ENCODE assay signal across 8 cellular contexts in the genomic region with DNA sequence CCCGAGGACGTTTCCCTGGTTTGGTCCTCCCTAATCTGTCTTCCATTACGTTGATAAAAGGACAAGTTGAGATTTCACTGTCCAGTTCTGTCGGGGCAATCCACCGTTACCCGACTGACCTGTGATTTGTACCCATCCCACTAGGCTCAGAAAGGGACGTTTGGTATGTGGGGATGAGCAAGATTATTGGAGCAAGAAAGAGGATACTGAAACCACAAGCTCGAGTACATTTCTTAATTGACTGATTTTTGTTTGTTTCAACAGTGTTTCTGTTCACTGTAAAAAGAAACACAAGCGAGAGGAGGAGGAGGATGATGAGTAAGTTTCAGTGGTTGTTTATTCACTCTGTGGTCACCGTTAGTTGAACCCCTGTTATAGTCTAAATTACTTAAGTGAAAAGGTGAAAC. TPM values are rescaled to one million over a fixed set of nuclear protein-coding genes. Genes with fewer than 3 reads are reported as not detected.
A peak's percentile ranks its signal among the peaks of the same experiment; 100 is the strongest.
DNase-seq lines count a peak whose midpoint lies in the region; ATAC-seq and TF ChIP-seq lines count a peak whose summit lies in the region.

No MANE protein-coding gene starts in this region.

- WGBS in thymus, result 4% methylated on average over 10 of the region's 10 CpGs

- H3K4me3 ChIP-seq in BE2C (ENCODE audit: low read depth, low read length) (peak overlapping the region; percentile 84), thymus (ENCODE audit: low read length) (peak overlapping the region; percentile 91)

- H3K4me1 ChIP-seq in BE2C (no peaks in the 10 kb centered on the region), thymus (ENCODE audit: control insufficient read depth, insufficient read depth, low read length) (peaks cover 9% of the 10 kb centered on the region)

- H3K36me3 ChIP-seq in BE2C (peaks cover 12% of the 10 kb centered on the region), thymus (ENCODE audit: control insufficient read depth, insufficient read depth) (peaks cover 10% of the 10 kb centered on the region)

- TF ChIP-seq CTCF in BE2C (IDR thresholded peaks at IDR 0.05; ENCODE audit: low read depth, low read length), result no peak

- DNase-seq in BE2C, result no peak
- DNase-seq in kidney tubule cell (ENCODE audit: low spot score), result peak; percentile 75
- no peak for DNase-seq in HEK293T (ENCODE audit: extremely low spot score)
- DNase-seq in NCI-H774 (lab: John Stamatoyannopoulos, UW), result no peak

- H3K9me3 ChIP-seq in BE2C, result no peaks in the 10 kb centered on the region; the same call in 1 of the 2 replicates
- H3K9me3 ChIP-seq in thymus (ENCODE audit: control insufficient read depth), result no peaks in the 10 kb centered on the region

- ATAC-seq in GM19397 (IDR thresholded peaks at IDR 0.05; ENCODE audit: unreplicated experiment) (peak; percentile 7), HG03571 (IDR thresholded peaks at IDR 0.05; ENCODE audit: unreplicated experiment) (peak; percentile 18)

- CTCF ChIA-PET in HEK293T (lab: Yijun Ruan, JAX), result interaction anchor here (1.5 kb wide), 1 partner anchor 11 kb away, joined by 5 read pairs; no protein-coding TSS in a partner anchor

- H3K27me3 ChIP-seq in BE2C, result no peaks in the 10 kb centered on the region
- H3K27me3 ChIP-seq in thymus (ENCODE audit: control insufficient read depth, insufficient read depth), result no peaks in the 10 kb centered on the region

- peak overlapping the region; percentile 14 for H3K27ac ChIP-seq in angular gyrus (ENCODE audit: low read depth, low read length)
- peak overlapping the region; percentile 93 for H3K27ac ChIP-seq in thymus (ENCODE audit: low read depth)

- POLR2A ChIA-PET in HEK293T (lab: Yijun Ruan, JAX), result interaction anchor here (1.7 to 2.9 kb wide), 3 partner anchors 12 to 32 kb away, joined by 5 to 16 read pairs (median 9); a partner anchor contains a TSS

TF ChIP-seq in HEK293T, 16 proteins besides CTCF, POLR2A, EP300 and RAD21:
- TF ChIP-seq HDGF (IDR thresholded peaks at IDR 0.05; ENCODE audit: borderline replicate concordance) (no peak), NFRKB (IDR thresholded peaks at IDR 0.05) (no peak), BHLHE40 (IDR thresholded peaks at IDR 0.05; ENCODE audit: borderline replicate concordance) (no peak), LEF1 (IDR thresholded peaks at IDR 0.05; ENCODE audit: borderline replicate concordance) (no peak), CTBP1 (IDR thresholded peaks at IDR 0.05; ENCODE audit: borderline replicate concordance) (no peak), FOXA1 (IDR thresholded peaks at IDR 0.05) (no peak), SP1 (IDR thresholded peaks at IDR 0.05) (no peak), TARDBP (IDR thresholded peaks at IDR 0.05) (no peak), L3MBTL2 (conservative IDR thresholded peaks at IDR 0.05) (no peak), ZNF384 (IDR thresholded peaks at IDR 0.05) (no peak), FOXK2 (IDR thresholded peaks at IDR 0.05) (no peak), ELF4 (IDR thresholded peaks at IDR 0.05) (no peak), ARNT (IDR thresholded peaks at IDR 0.05) (no peak), SUZ12 (IDR thresholded peaks at IDR 0.05) (no peak), FOXM1 (IDR thresholded peaks at IDR 0.05; ENCODE audit: borderline replicate concordance) (no peak)
- TF ChIP-seq, protein P1, sequence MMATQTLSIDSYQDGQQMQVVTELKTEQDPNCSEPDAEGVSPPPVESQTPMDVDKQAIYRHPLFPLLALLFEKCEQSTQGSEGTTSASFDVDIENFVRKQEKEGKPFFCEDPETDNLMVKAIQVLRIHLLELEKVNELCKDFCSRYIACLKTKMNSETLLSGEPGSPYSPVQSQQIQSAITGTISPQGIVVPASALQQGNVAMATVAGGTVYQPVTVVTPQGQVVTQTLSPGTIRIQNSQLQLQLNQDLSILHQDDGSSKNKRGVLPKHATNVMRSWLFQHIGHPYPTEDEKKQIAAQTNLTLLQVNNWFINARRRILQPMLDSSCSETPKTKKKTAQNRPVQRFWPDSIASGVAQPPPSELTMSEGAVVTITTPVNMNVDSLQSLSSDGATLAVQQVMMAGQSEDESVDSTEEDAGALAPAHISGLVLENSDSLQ (IDR thresholded peaks at IDR 0.05), result no peak

RNA-seq across cellular contexts. Expression of a gene that starts 1.0 kb away (rescaled TPM):
- 8.4 TPM for polyA plus RNA-seq in BE2C (2012; ENCODE audit: insufficient read depth, insufficient read length, low read depth)
- polyA plus RNA-seq in thymus, result 18.8 TPM

RNA-seq across cellular contexts. Expression of a gene that starts 26.9 kb away (rescaled TPM):
- polyA plus RNA-seq in BE2C (2012; ENCODE audit: insufficient read depth, insufficient read length, low read depth), result 136 TPM
- 113 TPM for polyA plus RNA-seq in thymus

RNA-seq across cellular contexts. Expression of a gene that starts 31.6 kb away (rescaled TPM):
- 19.5 TPM for polyA plus RNA-seq in BE2C (2012; ENCODE audit: insufficient read depth, insufficient read length, low read depth)
- 30.3 TPM for polyA plus RNA-seq in thymus

RNA-seq across cellular contexts. Expression of a gene that starts 31.8 kb away (rescaled TPM):
- polyA plus RNA-seq in BE2C (2012; ENCODE audit: insufficient read depth, insufficient read length, low read depth), result 4.4 TPM
- polyA plus RNA-seq in thymus, result 30.8 TPM
